In genomic region chr6:82988904-82989303, GRCh38 we compare ENCODE assay signal across 16 cellular contexts.
A peak's percentile ranks its signal among the peaks of the same experiment; 100 is the strongest.
DNase-seq lines count a peak whose midpoint lies in the region; ATAC-seq and TF ChIP-seq lines count a peak whose summit lies in the region.
"Had no signal": no experiment of that assay in that cellular context is flagged by ENCODE, and none has a peak within 500 bp of the region (broad histone marks: within the 10 kb centered on the region; RNA-seq: fewer than 3 reads in every experiment).

No MANE protein-coding gene starts in this region.

- intact Hi-C loops in esophagus muscularis mucosa (cut with DNase I): no loop called here
- intact Hi-C loops in heart right ventricle (cut with DNase I): no loop called here

- TF ChIP-seq EP300 in upper lobe of left lung (IDR thresholded peaks at IDR 0.05): no peak
- no peak for TF ChIP-seq EP300 in esophagus muscularis mucosa (IDR thresholded peaks at IDR 0.05)

- H3K9me3 ChIP-seq in upper lobe of left lung (no peaks in the 10 kb centered on the region), esophagus muscularis mucosa (no peaks in the 10 kb centered on the region), heart right ventricle (no peaks in the 10 kb centered on the region)
- H3K9me3 ChIP-seq: tibial artery had no signal

- H3K36me3 ChIP-seq in ACC112 (ENCODE audit: insufficient read depth, low read length) (no peaks in the 10 kb centered on the region), upper lobe of left lung (no peaks in the 10 kb centered on the region), esophagus muscularis mucosa (peaks cover 0 to 4% (median 0%) of the 10 kb centered on the region in 4 donors), heart right ventricle (no peaks in the 10 kb centered on the region)
- H3K36me3 ChIP-seq: tibial artery had no signal

- WGBS in upper lobe of left lung, 2 donors: 27 to 42% methylated on average over 1 of the region's 1 CpG
- WGBS in esophagus muscularis mucosa: 31% methylated on average over 1 of the region's 1 CpG
- 28 to 43% methylated on average over 1 of the region's 1 CpG for WGBS in heart right ventricle, 2 donors

- H3K27ac ChIP-seq in ACC112 (ENCODE audit: low read depth, low read length) (no peak overlapping the region), upper lobe of left lung (no peak overlapping the region), esophagus muscularis mucosa (replicated peaks in 1 of 4) (no peak overlapping the region), heart right ventricle (no peak overlapping the region)
- H3K27ac ChIP-seq: tibial artery had no signal

- TF ChIP-seq POLR2A in upper lobe of left lung (IDR thresholded peaks at IDR 0.05) (no peak), esophagus muscularis mucosa (IDR thresholded peaks at IDR 0.05; ENCODE audit: low read depth) (no peak)

- TF ChIP-seq CTCF in upper lobe of left lung (IDR thresholded peaks at IDR 0.05): no peak
- no peak for TF ChIP-seq CTCF in esophagus muscularis mucosa (IDR thresholded peaks at IDR 0.05)
- TF ChIP-seq CTCF in heart right ventricle (IDR thresholded peaks at IDR 0.05): no peak

- H3K27me3 ChIP-seq in ACC112 (ENCODE audit: insufficient read depth, low read length) (no peaks in the 10 kb centered on the region), upper lobe of left lung (no peaks in the 10 kb centered on the region), esophagus muscularis mucosa (no peaks in the 10 kb centered on the region), heart right ventricle (no peaks in the 10 kb centered on the region)
- H3K27me3 ChIP-seq: tibial artery had no signal

- H3K4me3 ChIP-seq in ACC112 (ENCODE audit: low read depth, low read length): no peak overlapping the region
- no peak overlapping the region for H3K4me3 ChIP-seq in upper lobe of left lung
- H3K4me3 ChIP-seq in esophagus muscularis mucosa: no peak overlapping the region
- no peak overlapping the region for H3K4me3 ChIP-seq in heart right ventricle
- H3K4me3 ChIP-seq: tibial artery had no signal

- ATAC-seq in upper lobe of left lung (ENCODE audit: low FRiP score in 2 of 2): no peak
- ATAC-seq in heart right ventricle: no peak
- ATAC-seq in GM18907 (IDR thresholded peaks at IDR 0.05; ENCODE audit: unreplicated experiment): no peak
- ATAC-seq: HepG2; stimulated activated effector memory CD8-positive, alpha-beta T cell treated with anti-CD3 and anti-CD28 coated beads, Interleukin-12 subunit alpha, Interleukin-12 subunit beta, amount 100 ng/mL, for 72 hours had no signal

- DNase-seq in NCI-H226 (peak; percentile 54), astrocyte of the hippocampus (ENCODE audit: low read depth, low spot score) (peak; percentile 2), iris pigment epithelial cell (ENCODE audit: low read depth) (peak; percentile 53), upper lobe of left lung (no peak), esophagus muscularis mucosa (ENCODE audit: extremely low spot score) (no peak), heart right ventricle (no peak)
- DNase-seq: activated naive CD8-positive, alpha-beta T cell treated with anti-CD3 and anti-CD28 coated beads, Interleukin-2, amount 10 ng/mL, durations not matched to agents 7 days and 5 days; effector CD8-positive, alpha-beta T cell; NCI-H1694; NCI-H345; T-helper 1 cell; tibial artery had no signal

- H3K4me1 ChIP-seq in ACC112 (ENCODE audit: control insufficient read depth, insufficient read depth, low read length, unreplicated experiment): peaks cover 11% of the 10 kb centered on the region
- peaks cover 0 to 3% (median 0%) of the 10 kb centered on the region in 4 donors for H3K4me1 ChIP-seq in upper lobe of left lung
- peaks cover 0 to 18% (median 8%) of the 10 kb centered on the region in 4 donors for H3K4me1 ChIP-seq in esophagus muscularis mucosa
- no peaks in the 10 kb centered on the region for H3K4me1 ChIP-seq in heart right ventricle
- H3K4me1 ChIP-seq: tibial artery had no signal

- H2AFZ ChIP-seq in ACC112 (ENCODE audit: low read length, unreplicated experiment): peak overlapping the region; percentile 40

- H3K79me2 ChIP-seq in ACC112 (ENCODE audit: control insufficient read depth, insufficient read depth, low read length, unreplicated experiment): no peaks in the 10 kb centered on the region

Comparison
In these comparisons a context has a peak if more than half of its experiments do, and no peak if none do; other contexts are left out.
1. DNase-seq: peak in NCI-H226 (single experiment), astrocyte of the hippocampus (single experiment) and iris pigment epithelial cell (single experiment); none in upper lobe of left lung (0 of 2), esophagus muscularis mucosa (single experiment) and heart right ventricle (0 of 2).